2 cellular contexts compared by ENCODE assay signal in the genomic region with DNA sequence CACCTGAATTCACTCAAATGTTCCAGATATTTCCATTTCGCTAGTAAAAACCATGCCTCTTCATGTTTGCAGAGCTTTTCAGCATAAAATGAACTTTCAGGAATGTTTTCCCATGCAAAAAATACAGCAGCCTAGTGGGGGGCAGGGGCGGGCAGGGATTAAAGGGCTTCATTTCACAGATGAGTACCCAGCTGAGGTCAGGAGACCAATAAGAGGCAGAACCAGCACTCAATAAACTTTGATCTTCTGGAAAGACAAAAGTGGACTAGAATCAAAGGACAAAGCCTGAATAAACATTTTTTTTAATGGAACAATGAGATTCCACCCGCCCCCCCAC.
TF ChIP-seq lines count a peak whose summit lies in the region.

No MANE protein-coding gene starts in this region.

TF ChIP-seq in A549, 52 proteins besides CTCF, POLR2A, EP300 and RAD21:
- no peak for TF ChIP-seq NR3C1 (IDR thresholded peaks at IDR 0.05)
- no peak for TF ChIP-seq RARB (CRISPR knock-in tag; IDR thresholded peaks at IDR 0.05)
- TF ChIP-seq BHLHE40 (IDR thresholded peaks at IDR 0.05; ENCODE audit: low read depth, low read length): no peak
- no peak for TF ChIP-seq CHD4 (IDR thresholded peaks at IDR 0.05; ENCODE audit: borderline replicate concordance)

TF ChIP-seq in HCT116, 20 proteins besides CTCF, POLR2A, EP300 and RAD21:
- TF ChIP-seq SIN3A (IDR thresholded peaks at IDR 0.05; ENCODE audit: low read depth) (no peak), POLR2AphosphoS5 (IDR thresholded peaks at IDR 0.05; ENCODE audit: low read depth, low read length) (no peak), CEBPB (IDR thresholded peaks at IDR 0.05; ENCODE audit: low read depth) (no peak), SRF (IDR thresholded peaks at IDR 0.05; ENCODE audit: low read depth) (no peak), JUND (IDR thresholded peaks at IDR 0.05) (no peak), FOSL1 (IDR thresholded peaks at IDR 0.05; ENCODE audit: low read depth) (no peak), CBX3 (IDR thresholded peaks at IDR 0.05; ENCODE audit: low read depth) (no peak), EGR1 (IDR thresholded peaks at IDR 0.05; ENCODE audit: low read depth) (no peak), ELF1 (IDR thresholded peaks at IDR 0.05; ENCODE audit: borderline replicate concordance, low read depth) (no peak)
- TF ChIP-seq, protein P1, sequence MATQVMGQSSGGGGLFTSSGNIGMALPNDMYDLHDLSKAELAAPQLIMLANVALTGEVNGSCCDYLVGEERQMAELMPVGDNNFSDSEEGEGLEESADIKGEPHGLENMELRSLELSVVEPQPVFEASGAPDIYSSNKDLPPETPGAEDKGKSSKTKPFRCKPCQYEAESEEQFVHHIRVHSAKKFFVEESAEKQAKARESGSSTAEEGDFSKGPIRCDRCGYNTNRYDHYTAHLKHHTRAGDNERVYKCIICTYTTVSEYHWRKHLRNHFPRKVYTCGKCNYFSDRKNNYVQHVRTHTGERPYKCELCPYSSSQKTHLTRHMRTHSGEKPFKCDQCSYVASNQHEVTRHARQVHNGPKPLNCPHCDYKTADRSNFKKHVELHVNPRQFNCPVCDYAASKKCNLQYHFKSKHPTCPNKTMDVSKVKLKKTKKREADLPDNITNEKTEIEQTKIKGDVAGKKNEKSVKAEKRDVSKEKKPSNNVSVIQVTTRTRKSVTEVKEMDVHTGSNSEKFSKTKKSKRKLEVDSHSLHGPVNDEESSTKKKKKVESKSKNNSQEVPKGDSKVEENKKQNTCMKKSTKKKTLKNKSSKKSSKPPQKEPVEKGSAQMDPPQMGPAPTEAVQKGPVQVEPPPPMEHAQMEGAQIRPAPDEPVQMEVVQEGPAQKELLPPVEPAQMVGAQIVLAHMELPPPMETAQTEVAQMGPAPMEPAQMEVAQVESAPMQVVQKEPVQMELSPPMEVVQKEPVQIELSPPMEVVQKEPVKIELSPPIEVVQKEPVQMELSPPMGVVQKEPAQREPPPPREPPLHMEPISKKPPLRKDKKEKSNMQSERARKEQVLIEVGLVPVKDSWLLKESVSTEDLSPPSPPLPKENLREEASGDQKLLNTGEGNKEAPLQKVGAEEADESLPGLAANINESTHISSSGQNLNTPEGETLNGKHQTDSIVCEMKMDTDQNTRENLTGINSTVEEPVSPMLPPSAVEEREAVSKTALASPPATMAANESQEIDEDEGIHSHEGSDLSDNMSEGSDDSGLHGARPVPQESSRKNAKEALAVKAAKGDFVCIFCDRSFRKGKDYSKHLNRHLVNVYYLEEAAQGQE (IDR thresholded peaks at IDR 0.05; ENCODE audit: low read depth): no peak
